In genomic region chr10:88992945-88993537, GRCh38 we compare ENCODE assay signal across 8 cellular contexts. TPM values are rescaled to one million over a fixed set of nuclear protein-coding genes. Genes with fewer than 3 reads are reported as not detected.
A peak's percentile ranks its signal among the peaks of the same experiment; 100 is the strongest.
DNase-seq lines count a peak whose midpoint lies in the region; ATAC-seq, FAIRE-seq and TF ChIP-seq lines count a peak whose summit lies in the region.

No MANE protein-coding gene starts in this region.

- RAD21 ChIA-PET in GM12878 (lab: Charles Lee; ENCODE audit: unreplicated experiment): interaction anchor here (1.1 to 9.1 kb wide), 8 partner anchors 9 to 221 kb away, joined by 3 to 66 read pairs (median 6); no protein-coding TSS in a partner anchor

- H3K4me1 Mint-ChIP-seq in progenitor cell of endocrine pancreas (ENCODE audit: low read depth): peaks cover 5% of the 10 kb centered on the region

- BruUV-seq in GM12878 (replicated peaks; lab: Mats Ljungman, UMichigan): no TSS peak

- no peaks in the 10 kb centered on the region for H3K36me3 Mint-ChIP-seq in progenitor cell of endocrine pancreas (ENCODE audit: insufficient read depth)

- 0% methylated on average over 3 of the region's 3 CpGs for WGBS in GM12878 (ENCODE audit: insufficient coverage, insufficient replicate concordance, low lambda C conversion rate, missing lambda C conversion rate)

- TF ChIP-seq RAD21 in GM12878 (IDR thresholded peaks at IDR 0.05; ENCODE audit: insufficient read depth, low read depth, low read length): no peak

- no peak overlapping the region for H2AFZ ChIP-seq in GM12878 (ENCODE audit: control insufficient read depth, low read depth, low read length)

- H3K4me3 Mint-ChIP-seq in progenitor cell of endocrine pancreas (ENCODE audit: low read depth): no peak overlapping the region

- no peak for TF ChIP-seq POLR2A in GM12878 (IDR thresholded peaks at IDR 0.05; ENCODE audit: low read depth, low read length)

- peak overlapping the region; percentile 98 for H3K9ac ChIP-seq in GM12878 (ENCODE audit: control insufficient read depth, insufficient read depth, low read length)
- no peak overlapping the region for H3K9ac ChIP-seq in muscle layer of colon (ENCODE audit: low read length)

- DNase-seq in AG04450 (ENCODE audit: low read depth, low spot score) (no peak), GM12878 (ENCODE audit: low read depth, low spot score) (no peak), SW 1271 (lab: John Stamatoyannopoulos, UW) (no peak), progenitor cell of endocrine pancreas (ENCODE audit: low spot score, unreplicated experiment) (no peak), AG08396 (ENCODE audit: low spot score) (no peak), NCI-H524 treated with DMSO at 0.1 percent for 48 hours (lab: John Stamatoyannopoulos, UW) (no peak)

- H3K27ac ChIP-seq in AG04450 (ENCODE audit: low read depth, low read length) (no peak overlapping the region), HEK293 (ENCODE audit: extremely low read depth, low read depth, low read length) (no peak overlapping the region), GM12878 (ENCODE audit: control insufficient read depth, insufficient read depth) (peak overlapping the region; percentile 98), muscle layer of colon (ENCODE audit: low read depth, low read length) (peak overlapping the region; percentile 19)

- intact Hi-C loops in GM12878 (cut with micrococcal nuclease; ENCODE audit: unreplicated experiment): loop anchor here (5.0 to 10.0 kb wide), 2 partner anchors 111 to 402 kb away; partner anchors contain the start of genes IFIT1 and STAMBPL1

- SMC1A ChIA-PET in GM12878 (lab: Charles Lee; ENCODE audit: uncharacterized antibody, unreplicated experiment): interaction anchor here (0.7 to 8.7 kb wide), 14 partner anchors 9 to 248 kb away, joined by 3 to 114 read pairs (median 4); partner anchors contain the start of gene STAMBPL1

- peaks cover 61% of the 10 kb centered on the region for H3K27me3 Mint-ChIP-seq in progenitor cell of endocrine pancreas

- no peak for FAIRE-seq in GM12878 (lab: Jason Lieb, UNC)

- H3K4me1 ChIP-seq in HEK293 (ENCODE audit: control insufficient read depth, insufficient read depth, low read length) (peaks cover 19% of the 10 kb centered on the region), GM12878 (ENCODE audit: control insufficient read depth, insufficient read depth, low read length) (peaks cover 14% of the 10 kb centered on the region), muscle layer of colon (ENCODE audit: insufficient read depth, low read length) (peaks cover 21% of the 10 kb centered on the region)

- H3K4me2 ChIP-seq in GM12878 (ENCODE audit: control insufficient read depth, insufficient read depth): peak overlapping the region; percentile 92

- H4K20me1 ChIP-seq in GM12878 (ENCODE audit: control insufficient read depth, insufficient read depth): no peaks in the 10 kb centered on the region

- CTCF ChIA-PET in AG04450 (lab: Charles Lee): interaction anchor here (0.6 to 13.4 kb wide), 8 partner anchors 13 to 394 kb away, joined by 3 to 244 read pairs (median 10); no protein-coding TSS in a partner anchor
- CTCF ChIA-PET in HEK293 (lab: Yijun Ruan, JAX): interaction anchor here (0.8 to 7.4 kb wide), 6 partner anchors 11 to 225 kb away, joined by 3 to 137 read pairs (median 4); no protein-coding TSS in a partner anchor
- CTCF ChIA-PET in GM12878 (lab: Yijun Ruan, JAX): interaction anchor here (0.9 to 10.6 kb wide), 7 partner anchors 38 to 224 kb away, joined by 3 to 250 read pairs (median 8); no protein-coding TSS in a partner anchor

- in situ Hi-C loops in GM12878 (cut with MboI): no loop called here

- ATAC-seq in GM12878: no peak; the same call in 2 of the 3 replicates

- H3K9me3 Mint-ChIP-seq in progenitor cell of endocrine pancreas (ENCODE audit: low read depth): no peaks in the 10 kb centered on the region

- H3K9me3 ChIP-seq in AG04450 (ENCODE audit: control insufficient read depth, insufficient read depth, low read length) (no peaks in the 10 kb centered on the region; the same call in 1 of the 2 replicates), HEK293 (ENCODE audit: control insufficient read depth, insufficient read depth, low read depth, low read length) (no peaks in the 10 kb centered on the region), GM12878 (replicated peaks; ENCODE audit: control insufficient read depth, insufficient read depth, low read length) (no peaks in the 10 kb centered on the region), muscle layer of colon (ENCODE audit: low read length) (no peaks in the 10 kb centered on the region)

- H3K27me3 ChIP-seq in AG04450 (ENCODE audit: control insufficient read depth, insufficient read depth, low read length): no peaks in the 10 kb centered on the region
- H3K27me3 ChIP-seq in GM12878 (replicated peaks in 1 of 2; ENCODE audit: control insufficient read depth in 2 of 2, insufficient read depth in 2 of 2, low read length in 1 of 2): no peaks in the 10 kb centered on the region
- no peaks in the 10 kb centered on the region for H3K27me3 ChIP-seq in muscle layer of colon (ENCODE audit: control insufficient read depth in 1 of 2, insufficient read depth in 2 of 2, low read length in 2 of 2)

- no peaks in the 10 kb centered on the region for H3K36me3 ChIP-seq in HEK293 (ENCODE audit: control insufficient read depth in 2 of 2, insufficient read depth in 1 of 2, low read length in 2 of 2)
- H3K36me3 ChIP-seq in GM12878 (ENCODE audit: control insufficient read depth in 2 of 2, insufficient read depth in 2 of 2, low read length in 1 of 2): no peaks in the 10 kb centered on the region
- H3K36me3 ChIP-seq in muscle layer of colon (ENCODE audit: insufficient read depth, low read length): no peaks in the 10 kb centered on the region

- H3K4me3 ChIP-seq in AG04450 (ENCODE audit: low read depth, low read length) (peak overlapping the region; percentile 89), HEK293 (ENCODE audit: low read depth, low read length) (no peak overlapping the region; the same call in 1 of the 2 replicates), GM12878 (peak overlapping the region; percentile 81), muscle layer of colon (ENCODE audit: low read depth in 1 of 2, low read length in 2 of 2) (peak overlapping the region; percentile 8 to 41)

- H3K27ac Mint-ChIP-seq in progenitor cell of endocrine pancreas: no peak overlapping the region

- peaks cover 92% of the 10 kb centered on the region for H3K79me2 ChIP-seq in GM12878 (ENCODE audit: control insufficient read depth, insufficient read depth, low read length)

- POLR2A ChIA-PET in AG04450 (lab: Yijun Ruan, JAX) (interaction anchor here (0.6 kb wide), 1 partner anchor 12 kb away, joined by 3 read pairs; no protein-coding TSS in a partner anchor), HEK293 (lab: Yijun Ruan, JAX) (interaction anchor here (1.2 to 1.7 kb wide), 2 partner anchors 113 to 214 kb away, joined by 3 to 7 read pairs; partner anchors contain the start of genes CH25H and STAMBPL1), GM12878 (lab: Charles Lee) (interaction anchor here (0.6 to 4.7 kb wide), 15 partner anchors 11 to 169 kb away, joined by 3 to 27 read pairs (median 4); no protein-coding TSS in a partner anchor)

- no peak for TF ChIP-seq EP300 in GM12878 (IDR thresholded peaks at IDR 0.05; ENCODE audit: borderline replicate concordance in 1 of 2, control insufficient read depth in 1 of 2, low read depth in 2 of 2, low read length in 2 of 2)

- TF ChIP-seq CTCF in AG04450 (IDR thresholded peaks at IDR 0.05; ENCODE audit: low read depth, low read length): no peak
- no peak for TF ChIP-seq CTCF in HEK293 (tag by site-specific recombination; IDR thresholded peaks at IDR 0.05)
- TF ChIP-seq CTCF in GM12878 (IDR thresholded peaks at IDR 0.05 in 2 of 3, conservative IDR thresholded peaks at IDR 0.05 in 1 of 3; ENCODE audit: control insufficient read depth in 2 of 3, extremely low read depth in 1 of 3, insufficient read depth in 1 of 3, low read depth in 3 of 3, low read length in 3 of 3): no peak
- no peak for TF ChIP-seq CTCF in progenitor cell of endocrine pancreas (IDR thresholded peaks at IDR 0.05; ENCODE audit: unreplicated experiment)

RNA-seq across cellular contexts. Expression of gene FAS, which starts 2.4 kb away (rescaled TPM):
- polyA plus RNA-seq in AG04450 (2011; rRNA removed) (67.0 and 78.4 TPM in 2 replicates), GM12878 (2011; rRNA removed) (147 and 217 TPM in 2 replicates), GM12878 (2014; fragmentation: Illumina TruSeq; extraction: Trizol) (89.8 and 117 TPM in 2 replicates), GM12878 (2014; fragmentation: Nextera tagmentation; extraction: Ambion mirVana) (10 to 100 TPM; 50.1 to 54.9 TPM), GM12878 (2014; rRNA removed) (46.4 and 55.8 TPM in 2 replicates), GM12878 (2016; fragmentation: Nextera tagmentation; extraction: Ambion mirVana) (10 to 100 TPM; 69.9 to 73.7 TPM)
- 39.4 and 54.5 TPM in 2 replicates for polyA minus RNA-seq in AG04450 (2011; rRNA and poly(A)+ RNA removed)
- 387 and 393 TPM in 2 replicates for total RNA-seq in GM12878 (2013; cell fraction: nucleolus; rRNA removed)
- total RNA-seq in GM12878 (2014; rRNA removed) (70.0 and 85.3 TPM in 2 replicates), GM12878 (2014; rRNA removed; fragmentation: Illumina TruSeq; extraction: Trizol) (78.2 and 82.0 TPM in 2 replicates), GM12878 (2021) (61.1 and 62.9 TPM in 2 replicates), progenitor cell of endocrine pancreas (1.9 and 2.7 TPM in 2 replicates)
- polyA plus RNA-seq in GM12878 (2011; ENCODE audit: low read depth): 25.2 TPM
- 63.3 and 70.5 TPM in 2 replicates for polyA plus RNA-seq in GM12878 (2011; cell fraction: cytosol; rRNA removed)
- 80.6 and 126 TPM in 2 replicates for polyA plus RNA-seq in GM12878 (2011; cell fraction: nucleus; rRNA removed)
- polyA plus RNA-seq in GM12878 (2012): 42.9 and 53.2 TPM in 2 replicates
- polyA minus RNA-seq in GM12878 (2011; rRNA and poly(A)+ RNA removed): 125 and 188 TPM in 2 replicates
- polyA minus RNA-seq in GM12878 (2011; cell fraction: cytosol; rRNA and poly(A)+ RNA removed): 40.6 and 46.1 TPM in 2 replicates
- polyA minus RNA-seq in GM12878 (2011; cell fraction: nucleus; rRNA and poly(A)+ RNA removed): 104 and 109 TPM in 2 replicates

RNA-seq across cellular contexts. Expression of gene ACTA2, which starts 40.5 kb away (rescaled TPM):
- polyA plus RNA-seq in AG04450 (2011; rRNA removed): 815 and 1,080 TPM in 2 replicates
- 1,329 and 1,598 TPM in 2 replicates for polyA minus RNA-seq in AG04450 (2011; rRNA and poly(A)+ RNA removed)
- total RNA-seq in GM12878 (2013; cell fraction: nucleolus; rRNA removed): 23.9 and 26.3 TPM in 2 replicates
- 25.3 and 32.5 TPM in 2 replicates for total RNA-seq in GM12878 (2014; rRNA removed)
- total RNA-seq in GM12878 (2014; rRNA removed; fragmentation: Illumina TruSeq; extraction: Trizol): 19.1 and 19.7 TPM in 2 replicates
- 38.4 and 39.2 TPM in 2 replicates for total RNA-seq in GM12878 (2021)
- 43.4 TPM for polyA plus RNA-seq in GM12878 (2011; ENCODE audit: low read depth)
- 18.1 and 32.2 TPM in 2 replicates for polyA plus RNA-seq in GM12878 (2011; rRNA removed)
- polyA plus RNA-seq in GM12878 (2011; cell fraction: cytosol; rRNA removed): 54.6 and 70.4 TPM in 2 replicates
- polyA plus RNA-seq in GM12878 (2011; cell fraction: nucleus; rRNA removed): 40.9 and 41.4 TPM in 2 replicates
- 45.7 and 60.9 TPM in 2 replicates for polyA plus RNA-seq in GM12878 (2012)
- polyA plus RNA-seq in GM12878 (2014; fragmentation: Illumina TruSeq; extraction: Trizol): 39.5 and 39.9 TPM in 2 replicates
- polyA plus RNA-seq in GM12878 (2014; fragmentation: Nextera tagmentation; extraction: Ambion mirVana): 10 to 100 TPM in 1 of 2 experiments, 1 to 10 TPM in 1; 7.4 to 11.6 TPM
- polyA plus RNA-seq in GM12878 (2014; rRNA removed): 23.9 and 32.0 TPM in 2 replicates
- polyA plus RNA-seq in GM12878 (2016; fragmentation: Nextera tagmentation; extraction: Ambion mirVana): 10 to 100 TPM; 75.4 to 78.2 TPM
- polyA minus RNA-seq in GM12878 (2011; rRNA and poly(A)+ RNA removed): 44.8 and 58.0 TPM in 2 replicates
- polyA minus RNA-seq in GM12878 (2011; cell fraction: cytosol; rRNA and poly(A)+ RNA removed): 28.2 and 29.3 TPM in 2 replicates
- 19.0 and 37.1 TPM in 2 replicates for polyA minus RNA-seq in GM12878 (2011; cell fraction: nucleus; rRNA and poly(A)+ RNA removed)
- total RNA-seq in progenitor cell of endocrine pancreas: 4.1 and 6.0 TPM in 2 replicates

Comparison
In these comparisons a context has a peak if more than half of its experiments do, and no peak if none do; other contexts are left out.
1. H3K27ac ChIP-seq: peak in GM12878 (single experiment) and muscle layer of colon (single experiment); none in AG04450 (single experiment) and HEK293 (single experiment).
2. RNA of gene FAS, which starts 2.4 kb away (total RNA-seq): 61.1 to 393 TPM in GM12878; 1.9 to 2.7 TPM in progenitor cell of endocrine pancreas; every median in the first group is over 10 times any median in the second.